24 cellular contexts compared by ENCODE assay signal in the genomic region with DNA sequence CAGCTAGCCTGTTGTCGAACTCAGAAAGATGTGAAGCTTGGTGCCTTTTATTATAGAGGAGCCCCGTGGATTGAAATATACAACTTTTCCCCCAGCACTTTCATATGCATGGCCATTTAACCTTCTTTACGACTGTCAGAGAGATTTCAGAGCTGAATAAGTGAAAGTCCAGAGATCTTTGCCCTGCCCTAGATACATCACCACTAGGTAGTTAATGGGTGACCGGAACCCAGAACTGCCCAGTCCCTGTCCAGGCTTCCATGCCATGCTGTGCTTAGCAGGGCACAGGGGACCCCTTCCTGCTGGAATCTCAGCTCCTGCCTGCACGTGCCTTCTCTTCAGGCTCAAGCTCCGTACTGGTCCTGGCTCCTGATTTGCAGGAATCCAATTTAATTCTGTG. TPM values are rescaled to one million over a fixed set of nuclear protein-coding genes. Genes with fewer than 3 reads are reported as not detected.
DNase-seq lines count a peak whose midpoint lies in the region; ATAC-seq, FAIRE-seq and TF ChIP-seq lines count a peak whose summit lies in the region.
"Had no signal": no experiment of that assay in that cellular context is flagged by ENCODE, and none has a peak within 500 bp of the region (broad histone marks: within the 10 kb centered on the region; RNA-seq: fewer than 3 reads in every experiment).

No MANE protein-coding gene starts in this region.

- no peak for TF ChIP-seq EP300 in suprapubic skin (IDR thresholded peaks at IDR 0.05)

- peak overlapping the region in 1 of 2 donors; percentile 61 for H3K9ac ChIP-seq in kidney (ENCODE audit: low read length in 2 of 2)

- intact Hi-C loops in heart right ventricle (cut with DNase I): loop anchor here in 6 of 10 donors (5.0 to 10.0 kb wide), 5 partner anchors 33 to 195 kb away; a partner anchor contains a TSS
- intact Hi-C loops in left cardiac atrium (cut with DNase I): no loop called here
- intact Hi-C loops in kidney (cut with DNase I): no loop called here
- intact Hi-C loops in tibial artery (cut with DNase I; ENCODE audit: low total_unique reads): loop anchor here (10.0 kb wide), 1 partner anchor 115 kb away; no protein-coding TSS in a partner anchor
- intact Hi-C loops in Caco-2 (cut with micrococcal nuclease; ENCODE audit: unreplicated experiment): no loop called here

- H3K27ac ChIP-seq in heart right ventricle: peak overlapping the region in 9 of 10 donors; percentile 9 to 84 (median 56)
- peak overlapping the region; percentile 80 to 89 for H3K27ac ChIP-seq in kidney (ENCODE audit: low read depth in 2 of 2, low read length in 2 of 2)
- H3K27ac ChIP-seq in tibial artery: peak overlapping the region; percentile 15 to 56
- H3K27ac ChIP-seq in suprapubic skin: no peak overlapping the region
- H3K27ac ChIP-seq: C4-2B had no signal

- CTCF ChIA-PET in Caco-2 (lab: Charles Lee): interaction anchor here (1.9 kb wide), 1 partner anchor 9 kb away, joined by 7 read pairs; no protein-coding TSS in a partner anchor

- H3K27me3 ChIP-seq in heart right ventricle (no peaks in the 10 kb centered on the region), tibial artery (no peaks in the 10 kb centered on the region), Caco-2 (replicated peaks; ENCODE audit: control insufficient read depth, insufficient read depth, low read length) (no peaks in the 10 kb centered on the region), suprapubic skin (no peaks in the 10 kb centered on the region)

- 68 to 70% methylated on average over 6 of the region's 6 CpGs for WGBS in heart right ventricle, 2 donors
- WGBS in suprapubic skin: 85% methylated on average over 6 of the region's 6 CpGs

- TF ChIP-seq CTCF in heart right ventricle (IDR thresholded peaks at IDR 0.05): no peak
- no peak for TF ChIP-seq CTCF in kidney (IDR thresholded peaks at IDR 0.05; ENCODE audit: borderline replicate concordance, extremely low read depth, insufficient read depth)
- no peak for TF ChIP-seq CTCF in nephron (IDR thresholded peaks at IDR 0.05; ENCODE audit: unreplicated experiment in 3 of 3)
- TF ChIP-seq CTCF in tibial artery (IDR thresholded peaks at IDR 0.05): no peak
- no peak for TF ChIP-seq CTCF in Caco-2 (IDR thresholded peaks at IDR 0.05; ENCODE audit: insufficient read depth in 1 of 2, low read depth in 1 of 2, low read length in 1 of 2, severe bottlenecking in 1 of 2, unreplicated experiment in 1 of 2)
- no peak for TF ChIP-seq CTCF in suprapubic skin (IDR thresholded peaks at IDR 0.05)

- DNase-seq in heart right ventricle (no peak), left cardiac atrium (no peak), kidney (no peak), tibial artery (no peak), Caco-2 (no peak), suprapubic skin (ENCODE audit: low spot score in 2 of 2) (no peak)
- DNase-seq: 8988T; CD8-positive, alpha-beta memory T cell; Karpas-422; MV-4-11; NCI-H1105 treated with DMSO at 0.1 percent for 48 hours; NCI-H2081; NCI-H2171; NCI-H524 treated with DMSO at 0.1 percent for 48 hours; NCI-H82 had no signal

- H3K4me1 Mint-ChIP-seq in nephron (peaks cover 47% of the 10 kb centered on the region), Caco-2 (ENCODE audit: low read depth, unreplicated experiment) (no peaks in the 10 kb centered on the region)

- H3K27me3 Mint-ChIP-seq in nephron (ENCODE audit: low read depth): peaks cover 1% of the 10 kb centered on the region
- H3K27me3 Mint-ChIP-seq in Caco-2 (ENCODE audit: insufficient read depth, unreplicated experiment): no peaks in the 10 kb centered on the region

- no peak overlapping the region for H3K4me3 Mint-ChIP-seq in nephron
- no peak overlapping the region for H3K4me3 Mint-ChIP-seq in Caco-2 (ENCODE audit: unreplicated experiment)
- H3K4me3 Mint-ChIP-seq: CD8-positive, alpha-beta memory T cell had no signal

- POLR2A ChIA-PET in Caco-2 (lab: Charles Lee): interaction anchor here (0.7 kb wide), 1 partner anchor 48 kb away, joined by 3 read pairs; no protein-coding TSS in a partner anchor

- FAIRE-seq in kidney (lab: Jason Lieb, UNC): no peak
- FAIRE-seq: G401.6, GM12892, H1 had no signal

- H3K27ac Mint-ChIP-seq in nephron (peak overlapping the region; percentile 3 to 43 (median 39)), Caco-2 (ENCODE audit: unreplicated experiment) (no peak overlapping the region)

- H3K36me3 Mint-ChIP-seq in nephron (ENCODE audit: low read depth) (no peaks in the 10 kb centered on the region), Caco-2 (ENCODE audit: insufficient read depth, unreplicated experiment) (no peaks in the 10 kb centered on the region)
- H3K36me3 Mint-ChIP-seq: CD8-positive, alpha-beta memory T cell had no signal

- H3K36me3 ChIP-seq in heart right ventricle (peaks cover 0 to 11% (median 0%) of the 10 kb centered on the region in 9 donors), kidney (ENCODE audit: control insufficient read depth in 1 of 2, insufficient read depth in 2 of 2, low read length in 2 of 2) (no peaks in the 10 kb centered on the region), tibial artery (no peaks in the 10 kb centered on the region), Caco-2 (ENCODE audit: control insufficient read depth, insufficient read depth, low read length) (no peaks in the 10 kb centered on the region), suprapubic skin (no peaks in the 10 kb centered on the region)

- H3K4me3 ChIP-seq in heart right ventricle (no peak overlapping the region), kidney (ENCODE audit: low read length in 2 of 2) (no peak overlapping the region), tibial artery (no peak overlapping the region), Caco-2 (ENCODE audit: low read depth, low read length) (no peak overlapping the region), suprapubic skin (no peak overlapping the region)

- H3K9me3 ChIP-seq in heart right ventricle (no peaks in the 10 kb centered on the region), kidney (ENCODE audit: control insufficient read depth in 1 of 2, low read length in 2 of 2) (no peaks in the 10 kb centered on the region), tibial artery (no peaks in the 10 kb centered on the region), Caco-2 (no peaks in the 10 kb centered on the region), suprapubic skin (no peaks in the 10 kb centered on the region)

- ATAC-seq in heart right ventricle (no peak), left cardiac atrium (no peak)
- ATAC-seq: Panc1 had no signal

- H3K4me1 ChIP-seq in heart right ventricle (peaks cover 33 to 97% (median 73%) of the 10 kb centered on the region in 9 donors), kidney (ENCODE audit: control insufficient read depth in 1 of 2, insufficient read depth in 1 of 2, low read depth in 1 of 2, low read length in 2 of 2) (peaks cover 6 to 19% of the 10 kb centered on the region in 2 donors), tibial artery (peaks cover 0 to 55% (median 30%) of the 10 kb centered on the region in 4 donors), Caco-2 (peaks cover 17% of the 10 kb centered on the region), suprapubic skin (peaks cover 12% of the 10 kb centered on the region)

- BruUV-seq in Caco-2 (replicated peaks; lab: Mats Ljungman, UMichigan): no TSS peak

- no peaks in the 10 kb centered on the region for H3K9me3 Mint-ChIP-seq in nephron
- H3K9me3 Mint-ChIP-seq in Caco-2 (ENCODE audit: unreplicated experiment): no peaks in the 10 kb centered on the region

- no peak for TF ChIP-seq POLR2A in suprapubic skin (IDR thresholded peaks at IDR 0.05)

RNA-seq across cellular contexts. Expression of a gene that starts 32.2 kb away (rescaled TPM):
- total RNA-seq in heart right ventricle: 100 to 1,000 TPM; 443 to 587 (median 486) TPM
- 100 to 1,000 TPM; 161 to 224 TPM for polyA plus RNA-seq in heart right ventricle
- 100 to 1,000 TPM; 302 to 359 TPM for total RNA-seq in left cardiac atrium
- 3.3 TPM for total RNA-seq in kidney
- 2.6 TPM for polyA plus RNA-seq in kidney (ENCODE audit: insufficient read depth, low read depth, low replicate concordance)
- total RNA-seq in Caco-2 (2022): not detected in 2 replicates
- 1 to 10 TPM in 1 of 4 donors, under 1 TPM in 3; 0.16 to 1.4 (median 0.52) TPM for total RNA-seq in suprapubic skin
- total RNA-seq: CD8-positive, alpha-beta memory T cell; Daoy; H1; M059J; SK-MEL-5 had no signal
- polyA plus RNA-seq: CD8-positive, alpha-beta memory T cell had no signal

Comparison
In these comparisons a context has a peak if more than half of its experiments do, and no peak if none do; other contexts are left out.
1. intact Hi-C loops: an anchor here in heart right ventricle (5.0 to 10.0 kb wide) and tibial artery (10.0 kb wide); none called in left cardiac atrium, kidney and Caco-2.
2. RNA of a gene that starts 32.2 kb away (total RNA-seq): 443 to 587 TPM in heart right ventricle and 302 to 359 TPM in left cardiac atrium; 3.3 TPM in kidney (single experiment), 0.16 to 1.4 TPM in suprapubic skin and not detected in Caco-2; every median in the first group is over 10 times any median in the second.